ENCODE assay signal across 7 cellular contexts in the genomic region with DNA sequence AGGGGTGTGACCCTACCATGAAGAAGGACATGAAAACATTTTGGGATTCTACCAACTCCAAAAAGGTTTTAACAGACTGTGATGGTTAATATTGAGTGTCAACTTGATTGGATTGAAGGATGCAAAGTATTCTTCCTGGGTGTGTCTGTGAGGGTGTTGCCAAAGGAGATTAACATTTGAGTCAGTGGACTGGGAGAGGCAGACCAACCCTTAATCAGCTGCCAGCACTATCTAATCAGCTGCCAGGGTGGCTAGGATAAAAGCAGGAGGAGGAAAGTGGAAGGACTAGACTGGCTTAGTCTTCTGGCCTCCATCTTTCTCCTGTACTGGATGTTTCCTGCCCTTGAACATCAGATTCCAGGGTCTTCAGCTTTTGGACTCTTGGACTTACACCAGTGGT. TPM values are rescaled to one million over a fixed set of nuclear protein-coding genes. Genes with fewer than 3 reads are reported as not detected.
A peak's percentile ranks its signal among the peaks of the same experiment; 100 is the strongest.
DNase-seq lines count a peak whose midpoint lies in the region; FAIRE-seq and TF ChIP-seq lines count a peak whose summit lies in the region.
"Not testable (repeated sequence)": the region's sequence is repeated elsewhere in the genome, so short reads cannot be mapped to it uniquely, and the experiment has no call there.

No MANE protein-coding gene starts in this region.

- not testable (repeated sequence) for H3K27me3 Mint-ChIP-seq in Calu3 (ENCODE audit: unreplicated experiment)

- not testable (repeated sequence) for FAIRE-seq in bronchial epithelial cell (lab: Jason Lieb, UNC)

- H3K4me1 Mint-ChIP-seq in Calu3 (ENCODE audit: low read depth, unreplicated experiment) = peaks cover 40% of the 10 kb centered on the region

- not testable (repeated sequence) for H3K36me3 ChIP-seq in MG63; bronchial epithelial cell (ENCODE audit: control insufficient read depth, insufficient read depth, low read length)

- POLR2A ChIA-PET in RWPE1 (lab: Yijun Ruan, JAX; ENCODE audit: low non-redundant PET) = not testable (repeated sequence)

- not testable (repeated sequence) for DNase-seq in Calu3; RWPE1 (ENCODE audit: low spot score)
- DNase-seq in MG63 = peak; percentile 77
- DNase-seq in bronchial epithelial cell (ENCODE audit: low read depth) = peak; percentile 70
- DNase-seq in fibroblast of the aortic adventitia (ENCODE audit: low read depth) = peak; percentile 52
- DNase-seq in myocyte (ENCODE audit: low read depth) = peak; percentile 80

- TF ChIP-seq CTCF in Calu3 (IDR thresholded peaks at IDR 0.05; ENCODE audit: unreplicated experiment); RWPE1 (conservative IDR thresholded peaks at IDR 0.05; ENCODE audit: low read depth); VCaP (conservative IDR thresholded peaks at IDR 0.05); bronchial epithelial cell (IDR thresholded peaks at IDR 0.05; ENCODE audit: insufficient read depth, low read length, severe bottlenecking); fibroblast of the aortic adventitia (IDR thresholded peaks at IDR 0.05; ENCODE audit: insufficient read depth, low read length): not testable (repeated sequence)

- CTCF ChIA-PET in Calu3 (lab: Charles Lee) = interaction anchor here (1.2 kb wide), 1 partner anchor 15 kb away, joined by 4 read pairs; no protein-coding TSS in a partner anchor
- CTCF ChIA-PET in RWPE1 (lab: Yijun Ruan, JAX) = not testable (repeated sequence)

- intact Hi-C loops in Calu3 (cut with micrococcal nuclease; ENCODE audit: unreplicated experiment) = not testable (repeated sequence)

- H3K4me3 ChIP-seq in MG63; bronchial epithelial cell (ENCODE audit: low read depth, low read length); fibroblast of the aortic adventitia (ENCODE audit: low read depth, low read length): not testable (repeated sequence)

- H3K36me3 Mint-ChIP-seq in Calu3 (ENCODE audit: insufficient read depth, unreplicated experiment) = not testable (repeated sequence)

- H3K4me3 Mint-ChIP-seq in Calu3 (ENCODE audit: low read depth, unreplicated experiment) = not testable (repeated sequence)

- peak overlapping the region; percentile 82 for H3K27ac ChIP-seq in RWPE1
- peak overlapping the region; percentile 74 for H3K27ac ChIP-seq in VCaP

- peak overlapping the region; percentile 75 for H3K27ac Mint-ChIP-seq in Calu3 (ENCODE audit: unreplicated experiment)

- H3K27me3 ChIP-seq in MG63; bronchial epithelial cell (ENCODE audit: control insufficient read depth, insufficient read depth, low read length): not testable (repeated sequence)

- H3K9me3 Mint-ChIP-seq in Calu3 (ENCODE audit: low read depth, unreplicated experiment) = not testable (repeated sequence)

- not testable (repeated sequence) for BruUV-seq in Calu3 (replicated peaks; lab: Mats Ljungman, UMichigan)

- H3K9me3 ChIP-seq in MG63 = not testable (repeated sequence)

RNA-seq across cellular contexts. Expression of gene HACD2, which starts 16.0 kb away (rescaled TPM):
- total RNA-seq in Calu3 (2022) = 55.4 and 69.0 TPM in 2 replicates
- 17.1 and 26.8 TPM in 2 replicates for total RNA-seq in MG63 (2014; rRNA removed; shearing (Covaris generic); ENCODE audit: low replicate concordance)
- total RNA-seq in bronchial epithelial cell = 46.6 and 68.1 TPM in 2 replicates
- 14.9 and 30.4 TPM in 2 replicates for total RNA-seq in fibroblast of the aortic adventitia (ENCODE audit: low replicate concordance)
- total RNA-seq in myocyte = 14.4 and 17.3 TPM in 2 replicates
- polyA plus RNA-seq in myocyte (2012) = 21.0 TPM
